32 cellular contexts compared by ENCODE assay signal in genomic region chr12:3285570-3285969, GRCh38.
"Had no signal": no experiment of that assay in that cellular context is flagged by ENCODE, and none has a peak within 500 bp of the region (broad histone marks: within the 10 kb centered on the region; RNA-seq: fewer than 3 reads in every experiment).

No MANE protein-coding gene starts in this region.

- H3K27ac ChIP-seq: esophagus muscularis mucosa, foreskin keratinocyte, heart left ventricle, right atrium auricular region, vagina had no signal

- FAIRE-seq: astrocyte had no signal

- H3K4me1 ChIP-seq: foreskin keratinocyte, vagina had no signal

- H3K4me1 Mint-ChIP-seq: activated naive CD8-positive, alpha-beta T cell treated with anti-CD3 and anti-CD28 coated beads for 36 hours; immature natural killer cell; neural crest cell had no signal

- H3K27me3 Mint-ChIP-seq: activated naive CD8-positive, alpha-beta T cell treated with anti-CD3 and anti-CD28 coated beads for 36 hours; stimulated activated naive CD8-positive, alpha-beta T cell treated with anti-CD3 and anti-CD28 coated beads, Interleukin-15, amount 100 ng/mL, for 72 hours had no signal

- H3K9me3 ChIP-seq: esophagus muscularis mucosa, heart left ventricle, right atrium auricular region, vagina had no signal

- H3K4me3 ChIP-seq: esophagus muscularis mucosa, heart left ventricle, right atrium auricular region, smooth muscle cell, vagina had no signal

- H3K27me3 ChIP-seq: esophagus muscularis mucosa, foreskin keratinocyte, heart left ventricle, right atrium auricular region, vagina had no signal

- H3K4me2 ChIP-seq: smooth muscle cell had no signal

- H3K36me3 Mint-ChIP-seq: activated naive CD8-positive, alpha-beta T cell treated with anti-CD3 and anti-CD28 coated beads for 36 hours; immature natural killer cell; memory B cell; naive thymus-derived CD4-positive, alpha-beta T cell; stimulated activated memory B cell treated with anti-CD40 and anti-IgM and Interleukin-4, amounts not matched to agents 10 μg/mL and 1 μg/mL and 100 μg/mL, for 72 hours; type B pancreatic cell had no signal

- H3K4me3 Mint-ChIP-seq: activated B cell treated with CpG ODN at 0.5 μM for 24 hours; activated naive CD8-positive, alpha-beta T cell treated with anti-CD3 and anti-CD28 coated beads for 36 hours; activated T-cell treated with anti-CD3 and anti-CD28 coated beads, Interleukin-2, amount 50 U/mL, for 72 hours; dendritic cell treated with granulocyte-macrophage colony-stimulating factor and Interleukin-4, amounts not matched to agents 40 ng/mL and 50 ng/mL, for 4 days; endodermal cell; immature natural killer cell; memory B cell; neural crest cell; stimulated activated memory B cell treated with anti-CD40 and anti-IgM and Interleukin-4, amounts not matched to agents 10 μg/mL and 1 μg/mL and 100 μg/mL, for 72 hours; T-helper 2 cell treated with Interferon-gamma antibody and Interleukin-4, amounts not matched to agents 5 μg/mL and 100 μg/mL, for 36 hours; type B pancreatic cell had no signal

- DNase-seq: activated B cell treated with CpG ODN at 0.5 μM for 24 hours; activated CD4-positive, alpha-beta T cell treated with anti-CD3 and anti-CD28 coated beads, Interleukin-2, amount 50 U/mL, for 1 hour; activated naive CD4-positive, alpha-beta T cell; activated naive CD8-positive, alpha-beta T cell treated with anti-CD3 and anti-CD28 coated beads for 36 hours; activated T-cell treated with anti-CD3 and anti-CD28 coated beads for 4 hours; activated T-cell treated with anti-CD3 and anti-CD28 coated beads, Interleukin-2, amount 50 U/mL, for 72 hours; amniotic stem cell; central memory CD4-positive, alpha-beta T cell; endodermal cell; foreskin keratinocyte; heart left ventricle; hypothalamus; immature natural killer cell; midbrain; naive thymus-derived CD4-positive, alpha-beta T cell; occipital lobe; stimulated activated CD4-positive, alpha-beta T cell treated with anti-CD3 and anti-CD28 coated beads, Interleukin-1b, Interleukin-23, amount 100 ng/mL, for 48 hours; stimulated activated CD4-positive, alpha-beta T cell treated with anti-CD3 and anti-CD28 coated beads, Interleukin-4, amount 100 ng/mL, for 4 hours; stimulated activated CD8-positive, alpha-beta memory T cell treated with anti-CD3 and anti-CD28 coated beads, Interleukin-4, amount 100 ng/mL, for 48 hours; stimulated activated naive CD8-positive, alpha-beta T cell treated with anti-CD3 and anti-CD28 coated beads, Interleukin-15, amount 100 ng/mL, for 72 hours; substantia nigra had no signal

- H3K9me3 Mint-ChIP-seq: activated B cell treated with CpG ODN at 0.5 μM for 24 hours; activated naive CD8-positive, alpha-beta T cell treated with anti-CD3 and anti-CD28 coated beads for 36 hours; activated T-cell treated with anti-CD3 and anti-CD28 coated beads, Interleukin-2, amount 50 U/mL, for 72 hours; dendritic cell treated with granulocyte-macrophage colony-stimulating factor and Interleukin-4, amounts not matched to agents 40 ng/mL and 50 ng/mL, for 4 days; endodermal cell; immature natural killer cell; memory B cell; neural crest cell; stimulated activated memory B cell treated with anti-CD40 and anti-IgM and Interleukin-4, amounts not matched to agents 10 μg/mL and 1 μg/mL and 100 μg/mL, for 72 hours; stimulated activated naive CD8-positive, alpha-beta T cell treated with anti-CD3 and anti-CD28 coated beads, Interleukin-15, amount 100 ng/mL, for 72 hours; T-helper 2 cell treated with Interferon-gamma antibody and Interleukin-4, amounts not matched to agents 5 μg/mL and 100 μg/mL, for 36 hours; type B pancreatic cell had no signal

- H3K27ac Mint-ChIP-seq: activated B cell treated with CpG ODN at 0.5 μM for 24 hours; activated naive CD8-positive, alpha-beta T cell treated with anti-CD3 and anti-CD28 coated beads for 36 hours; activated T-cell treated with anti-CD3 and anti-CD28 coated beads, Interleukin-2, amount 50 U/mL, for 72 hours; dendritic cell treated with granulocyte-macrophage colony-stimulating factor and Interleukin-4, amounts not matched to agents 40 ng/mL and 50 ng/mL, for 4 days; immature natural killer cell; memory B cell; stimulated activated memory B cell treated with anti-CD40 and anti-IgM and Interleukin-4, amounts not matched to agents 10 μg/mL and 1 μg/mL and 100 μg/mL, for 72 hours; stimulated activated naive CD8-positive, alpha-beta T cell treated with anti-CD3 and anti-CD28 coated beads, Interleukin-15, amount 100 ng/mL, for 72 hours; T-helper 2 cell treated with Interferon-gamma antibody and Interleukin-4, amounts not matched to agents 5 μg/mL and 100 μg/mL, for 36 hours; type B pancreatic cell had no signal
